In genomic region chr6:122458087-122458486, GRCh38 we compare ENCODE assay signal across 16 cellular contexts.
"Had no signal": no experiment of that assay in that cellular context is flagged by ENCODE, and none has a peak within 500 bp of the region (broad histone marks: within the 10 kb centered on the region; RNA-seq: fewer than 3 reads in every experiment).

No MANE protein-coding gene starts in this region.

- DNase-seq: foreskin melanocyte; heart left ventricle; islet precursor cell; left lung; mesendoderm; ovary; retina; SHP77; stimulated activated CD4-positive, alpha-beta T cell treated with anti-CD3 and anti-CD28 coated beads, Interleukin-4, amount 100 ng/mL, for 24 hours; thyroid gland had no signal

- FAIRE-seq: astrocyte, colon, endothelial cell of umbilical vein, urothelium cell line had no signal

- H3K9me3 ChIP-seq: heart left ventricle, left lung, ovary, thyroid gland had no signal

- H3K9me3 Mint-ChIP-seq: T-helper 2 cell treated with Interferon-gamma antibody and Interleukin-4, amounts not matched to agents 5 μg/mL and 100 μg/mL, for 36 hours had no signal

- H3K36me3 ChIP-seq: ovary had no signal

- H3K27ac Mint-ChIP-seq: neural progenitor cell; T-helper 2 cell treated with Interferon-gamma antibody and Interleukin-4, amounts not matched to agents 5 μg/mL and 100 μg/mL, for 36 hours had no signal

- H3K4me3 Mint-ChIP-seq: neural progenitor cell; T-helper 2 cell treated with Interferon-gamma antibody and Interleukin-4, amounts not matched to agents 5 μg/mL and 100 μg/mL, for 36 hours had no signal

- ATAC-seq: heart left ventricle, left lung had no signal

- H3K27me3 ChIP-seq: heart left ventricle, left lung, neural progenitor cell, ovary, thyroid gland had no signal

- H3K27ac ChIP-seq: heart left ventricle, left lung, neural progenitor cell, ovary, thyroid gland had no signal

- H3K4me3 ChIP-seq: heart left ventricle, left lung, neural progenitor cell, ovary, thyroid gland had no signal
